ENCODE assay signal across 1 cellular context in the genomic region with DNA sequence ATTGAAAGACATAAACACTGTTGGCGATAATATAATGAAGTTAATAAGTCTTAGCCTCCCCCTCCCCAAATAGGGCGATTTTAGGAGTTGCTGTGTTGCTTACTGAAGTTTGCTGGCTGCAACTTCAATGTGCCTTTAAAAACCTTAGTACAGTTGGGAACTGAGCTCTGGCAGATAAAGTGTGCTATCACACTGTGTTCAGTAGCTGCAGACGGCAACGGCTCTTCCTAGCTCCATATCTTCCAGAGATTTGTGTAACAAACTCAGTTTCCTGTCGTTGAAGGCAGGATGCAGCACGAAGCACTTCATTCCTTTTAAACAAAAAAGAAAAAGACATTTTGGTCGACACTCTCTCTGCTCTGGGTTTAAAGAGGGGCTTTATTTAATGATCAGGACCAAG.
TF ChIP-seq lines count a peak whose summit lies in the region.

No MANE protein-coding gene starts in this region.

TF ChIP-seq in HepG2, 621 proteins besides CTCF, POLR2A, EP300 and RAD21:
- TF ChIP-seq, protein P1, sequence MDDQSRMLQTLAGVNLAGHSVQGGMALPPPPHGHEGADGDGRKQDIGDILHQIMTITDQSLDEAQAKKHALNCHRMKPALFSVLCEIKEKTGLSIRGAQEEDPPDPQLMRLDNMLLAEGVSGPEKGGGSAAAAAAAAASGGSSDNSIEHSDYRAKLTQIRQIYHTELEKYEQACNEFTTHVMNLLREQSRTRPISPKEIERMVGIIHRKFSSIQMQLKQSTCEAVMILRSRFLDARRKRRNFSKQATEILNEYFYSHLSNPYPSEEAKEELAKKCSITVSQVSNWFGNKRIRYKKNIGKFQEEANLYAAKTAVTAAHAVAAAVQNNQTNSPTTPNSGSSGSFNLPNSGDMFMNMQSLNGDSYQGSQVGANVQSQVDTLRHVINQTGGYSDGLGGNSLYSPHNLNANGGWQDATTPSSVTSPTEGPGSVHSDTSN (CRISPR knock-in tag; IDR thresholded peaks at IDR 0.05; ENCODE audit: borderline replicate concordance): no peak
- TF ChIP-seq, protein P2, sequence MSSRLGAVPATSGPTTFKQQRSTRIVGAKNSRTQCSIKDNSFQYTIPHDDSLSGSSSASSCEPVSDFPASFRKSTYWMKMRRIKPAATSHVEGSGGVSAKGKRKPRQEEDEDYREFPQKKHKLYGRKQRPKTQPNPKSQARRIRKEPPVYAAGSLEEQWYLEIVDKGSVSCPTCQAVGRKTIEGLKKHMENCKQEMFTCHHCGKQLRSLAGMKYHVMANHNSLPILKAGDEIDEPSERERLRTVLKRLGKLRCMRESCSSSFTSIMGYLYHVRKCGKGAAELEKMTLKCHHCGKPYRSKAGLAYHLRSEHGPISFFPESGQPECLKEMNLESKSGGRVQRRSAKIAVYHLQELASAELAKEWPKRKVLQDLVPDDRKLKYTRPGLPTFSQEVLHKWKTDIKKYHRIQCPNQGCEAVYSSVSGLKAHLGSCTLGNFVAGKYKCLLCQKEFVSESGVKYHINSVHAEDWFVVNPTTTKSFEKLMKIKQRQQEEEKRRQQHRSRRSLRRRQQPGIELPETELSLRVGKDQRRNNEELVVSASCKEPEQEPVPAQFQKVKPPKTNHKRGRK (CRISPR knock-in tag; IDR thresholded peaks at IDR 0.05): no peak
- TF ChIP-seq SMARCC2 (IDR thresholded peaks at IDR 0.05): no peak
- no peak for TF ChIP-seq FOXA1 (IDR thresholded peaks at IDR 0.05)
- no peak for TF ChIP-seq FOXA1 (CRISPR knock-in tag; IDR thresholded peaks at IDR 0.05)
- TF ChIP-seq ZNF326 (CRISPR knock-in tag; IDR thresholded peaks at IDR 0.05; ENCODE audit: borderline replicate concordance): no peak
- TF ChIP-seq, protein P3, sequence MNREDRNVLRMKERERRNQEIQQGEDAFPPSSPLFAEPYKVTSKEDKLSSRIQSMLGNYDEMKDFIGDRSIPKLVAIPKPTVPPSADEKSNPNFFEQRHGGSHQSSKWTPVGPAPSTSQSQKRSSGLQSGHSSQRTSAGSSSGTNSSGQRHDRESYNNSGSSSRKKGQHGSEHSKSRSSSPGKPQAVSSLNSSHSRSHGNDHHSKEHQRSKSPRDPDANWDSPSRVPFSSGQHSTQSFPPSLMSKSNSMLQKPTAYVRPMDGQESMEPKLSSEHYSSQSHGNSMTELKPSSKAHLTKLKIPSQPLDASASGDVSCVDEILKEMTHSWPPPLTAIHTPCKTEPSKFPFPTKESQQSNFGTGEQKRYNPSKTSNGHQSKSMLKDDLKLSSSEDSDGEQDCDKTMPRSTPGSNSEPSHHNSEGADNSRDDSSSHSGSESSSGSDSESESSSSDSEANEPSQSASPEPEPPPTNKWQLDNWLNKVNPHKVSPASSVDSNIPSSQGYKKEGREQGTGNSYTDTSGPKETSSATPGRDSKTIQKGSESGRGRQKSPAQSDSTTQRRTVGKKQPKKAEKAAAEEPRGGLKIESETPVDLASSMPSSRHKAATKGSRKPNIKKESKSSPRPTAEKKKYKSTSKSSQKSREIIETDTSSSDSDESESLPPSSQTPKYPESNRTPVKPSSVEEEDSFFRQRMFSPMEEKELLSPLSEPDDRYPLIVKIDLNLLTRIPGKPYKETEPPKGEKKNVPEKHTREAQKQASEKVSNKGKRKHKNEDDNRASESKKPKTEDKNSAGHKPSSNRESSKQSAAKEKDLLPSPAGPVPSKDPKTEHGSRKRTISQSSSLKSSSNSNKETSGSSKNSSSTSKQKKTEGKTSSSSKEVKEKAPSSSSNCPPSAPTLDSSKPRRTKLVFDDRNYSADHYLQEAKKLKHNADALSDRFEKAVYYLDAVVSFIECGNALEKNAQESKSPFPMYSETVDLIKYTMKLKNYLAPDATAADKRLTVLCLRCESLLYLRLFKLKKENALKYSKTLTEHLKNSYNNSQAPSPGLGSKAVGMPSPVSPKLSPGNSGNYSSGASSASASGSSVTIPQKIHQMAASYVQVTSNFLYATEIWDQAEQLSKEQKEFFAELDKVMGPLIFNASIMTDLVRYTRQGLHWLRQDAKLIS (CRISPR knock-in tag; IDR thresholded peaks at IDR 0.05): no peak
